Comparison of ENCODE assay signal across 28 cellular contexts in the genomic region with DNA sequence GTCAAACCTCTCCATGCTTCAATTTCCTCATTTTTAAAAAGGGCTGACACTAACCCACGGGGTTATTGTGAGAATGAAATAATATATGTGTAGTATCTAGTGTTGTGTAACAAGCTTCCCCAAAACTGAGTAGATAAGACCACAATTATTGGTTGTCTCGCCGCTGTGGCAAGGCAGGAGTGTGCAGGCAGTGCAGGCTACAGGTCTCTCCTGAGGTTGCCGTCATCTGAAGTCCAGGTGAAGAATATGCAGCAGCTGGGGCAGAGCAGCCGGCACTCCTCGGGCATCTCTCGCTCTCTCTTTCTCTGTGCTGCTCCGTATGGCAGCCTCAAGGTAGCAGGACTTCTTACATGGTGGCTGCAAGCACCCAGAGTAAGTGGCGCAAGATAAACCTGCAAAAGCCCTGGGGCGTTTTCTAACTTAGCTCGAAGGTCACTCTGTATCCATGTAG. TPM values are rescaled to one million over a fixed set of nuclear protein-coding genes. Genes with fewer than 3 reads are reported as not detected.
A peak's percentile ranks its signal among the peaks of the same experiment; 100 is the strongest.
DNase-seq lines count a peak whose midpoint lies in the region; ATAC-seq, FAIRE-seq and TF ChIP-seq lines count a peak whose summit lies in the region.
"Had no signal": no experiment of that assay in that cellular context is flagged by ENCODE, and none has a peak within 500 bp of the region (broad histone marks: within the 10 kb centered on the region; RNA-seq: fewer than 3 reads in every experiment).

No MANE protein-coding gene starts in this region.

- H4K8ac ChIP-seq in H1 (ENCODE audit: extremely low read depth, insufficient read depth, low read length): no peak overlapping the region

- FAIRE-seq in H1 (lab: Jason Lieb, UNC): no peak
- FAIRE-seq: D721Med, GM19239, TTC549 had no signal

- no peak overlapping the region for H2BK15ac ChIP-seq in H1 (ENCODE audit: low read length)

- CTCF ChIA-PET in H1 (lab: Charles Lee; ENCODE audit: partially characterized antibody): interaction anchor here (0.9 to 1.6 kb wide), 5 partner anchors 12 to 165 kb away, joined by 3 to 6 read pairs (median 3); no protein-coding TSS in a partner anchor

- H3K18ac ChIP-seq in H1 (ENCODE audit: extremely low read depth, low read length): no peak overlapping the region

- H2BK20ac ChIP-seq in H1 (ENCODE audit: low read length): no peak overlapping the region

- H4K5ac ChIP-seq in H1 (ENCODE audit: insufficient read length, low read depth, low read length): no peak overlapping the region

- no peak overlapping the region for H3K14ac ChIP-seq in H1 (ENCODE audit: insufficient read length)

- H3K23ac ChIP-seq in H1 (ENCODE audit: insufficient read length): no peak overlapping the region

- H3K4me2 ChIP-seq in H1 (ENCODE audit: insufficient read depth in 1 of 2, low read depth in 2 of 2, low read length in 2 of 2): no peak overlapping the region
- H3K4me2 ChIP-seq: smooth muscle cell had no signal

- DNase-seq in Kasumi-1 (lab: John Stamatoyannopoulos, UW) (peak; percentile 28 to 53), OCI-M1 (lab: John Stamatoyannopoulos, UW) (peak; percentile 74), H1 (ENCODE audit: low read depth in 1 of 2, low spot score in 2 of 2) (no peak), stomach (no peak), testis (no peak)
- no peak for DNase-seq in stimulated activated CD4-positive, alpha-beta T cell treated with anti-CD3 and anti-CD28 coated beads, Interleukin-15, amount 100 ng/mL, for 24 hours
- DNase-seq: activated CD4-positive, alpha-beta T cell treated with anti-CD3 and anti-CD28 coated beads for 1 hour; activated gamma-delta T cell; activated naive CD8-positive, alpha-beta T cell treated with anti-CD3 and anti-CD28 coated beads, Interleukin-2, amount 50 U/mL, for 24 hours; activated T-cell treated with anti-CD3 and anti-CD28 coated beads, Interleukin-2, amount 50 U/mL, for 1 hour; heart right ventricle; KG1; mesendoderm; NCI-H1048; NCI-H1930; NCI-H2227 treated with DMSO at 0.1 percent for 48 hours; occipital lobe; retina had no signal

- H3K27ac ChIP-seq in H1 (ENCODE audit: low read depth, low read length): no peak overlapping the region
- no peak overlapping the region for H3K27ac ChIP-seq in stomach
- no peak overlapping the region for H3K27ac ChIP-seq in testis
- H3K27ac ChIP-seq: C4-2B, heart right ventricle, suprapubic skin, vagina had no signal

- no peak overlapping the region for H2AK5ac ChIP-seq in H1 (ENCODE audit: low read depth, low read length)

- H3K27me3 ChIP-seq in H1 (replicated peaks in 1 of 4; ENCODE audit: control insufficient read depth in 3 of 4, extremely low read depth in 1 of 4, insufficient read depth in 3 of 4, low read length in 3 of 4) (no peaks in the 10 kb centered on the region), stomach (no peaks in the 10 kb centered on the region), testis (no peaks in the 10 kb centered on the region)
- H3K27me3 ChIP-seq: heart right ventricle, suprapubic skin, vagina had no signal

- ATAC-seq in GM21423 (IDR thresholded peaks at IDR 0.05; ENCODE audit: unreplicated experiment): no peak
- ATAC-seq: activated naive CD8-positive, alpha-beta T cell treated with anti-CD3 and anti-CD28 coated beads, Interleukin-2, amount 50 U/mL, for 24 hours; heart right ventricle; Right ventricle myocardium inferior; stimulated activated memory B cell treated with anti-CD40 and anti-IgM and Interleukin-4, amounts not matched to agents 10 μg/mL and 1 μg/mL and 100 μg/mL, for 72 hours had no signal

- WGBS in H1 (ENCODE audit: extremely low coverage in 1 of 2, insufficient coverage in 1 of 2, insufficient read length in 1 of 2, insufficient replicate concordance in 2 of 2, low coverage in 1 of 2, low lambda C conversion rate in 2 of 2, missing lambda C conversion rate in 1 of 2), 2 experiments: 84% methylated on average over 11 of the region's 11 CpGs; no CpG with 5 or more reads in 1 of the 2 experiments
- 46 to 69% (median 61%) methylated on average over 11 of the region's 11 CpGs for WGBS in stomach, 5 donors
- 60 to 71% methylated on average over 11 of the region's 11 CpGs for WGBS in testis, 2 donors

- no peaks in the 10 kb centered on the region for H3K36me3 ChIP-seq in H1 (ENCODE audit: control insufficient read depth in 2 of 4, insufficient read depth in 4 of 4, low read length in 3 of 4)
- H3K36me3 ChIP-seq in stomach: no peaks in the 10 kb centered on the region
- H3K36me3 ChIP-seq in testis (ENCODE audit: low read depth, missing control alignments): no peaks in the 10 kb centered on the region
- H3K36me3 ChIP-seq: heart right ventricle, suprapubic skin, vagina had no signal

- no peak overlapping the region for H2BK120ac ChIP-seq in H1 (replicated peaks; ENCODE audit: low read depth, low read length)

- TF ChIP-seq CTCF in H1 (IDR thresholded peaks at IDR 0.05; ENCODE audit: control extremely low read depth in 1 of 3, insufficient read depth in 1 of 3, low read depth in 1 of 3, low read length in 3 of 3) (no peak), stomach (IDR thresholded peaks at IDR 0.05) (no peak), testis (IDR thresholded peaks at IDR 0.05) (no peak)

- H3K79me2 ChIP-seq in H1 (ENCODE audit: control insufficient read depth in 1 of 2, insufficient read depth in 2 of 2, low read length in 2 of 2): no peaks in the 10 kb centered on the region

- no peak overlapping the region for H3K9ac ChIP-seq in H1 (replicated peaks in 1 of 4; ENCODE audit: extremely low read depth in 1 of 4, low read depth in 3 of 4, low read length in 3 of 4)

- no peak overlapping the region for H3K4ac ChIP-seq in H1 (replicated peaks; ENCODE audit: insufficient read length, low read depth, low read length)

- H3K4me3 ChIP-seq in H1 (ENCODE audit: extremely low read depth in 1 of 4, insufficient read depth in 2 of 4, low read depth in 3 of 4, low read length in 4 of 4): no peak overlapping the region
- no peak overlapping the region for H3K4me3 ChIP-seq in stomach
- no peak overlapping the region for H3K4me3 ChIP-seq in testis
- H3K4me3 ChIP-seq: heart right ventricle, smooth muscle cell, suprapubic skin, vagina had no signal

- no peak overlapping the region for H2BK12ac ChIP-seq in H1 (ENCODE audit: low read depth, low read length)

- H4K20me1 ChIP-seq in H1 (replicated peaks in 1 of 2; ENCODE audit: control insufficient read depth in 1 of 2, insufficient read depth in 2 of 2, low read length in 2 of 2): no peaks in the 10 kb centered on the region

- TF ChIP-seq POLR2A in H1 (IDR thresholded peaks at IDR 0.05; ENCODE audit: control extremely low read depth in 1 of 2, low read depth in 2 of 2, low read length in 2 of 2) (no peak), stomach (IDR thresholded peaks at IDR 0.05) (no peak), testis (IDR thresholded peaks at IDR 0.05) (no peak)

- H3K79me1 ChIP-seq in H1 (ENCODE audit: low read depth, low read length): no peaks in the 10 kb centered on the region

- H2AFZ ChIP-seq in H1 (ENCODE audit: low read length): no peak overlapping the region

- no peaks in the 10 kb centered on the region for H3K9me3 ChIP-seq in H1 (ENCODE audit: insufficient read depth in 2 of 2, low read depth in 1 of 2, low read length in 1 of 2)
- H3K9me3 ChIP-seq in stomach: no peaks in the 10 kb centered on the region
- no peaks in the 10 kb centered on the region for H3K9me3 ChIP-seq in testis
- H3K9me3 ChIP-seq: heart right ventricle, suprapubic skin, vagina had no signal

- intact Hi-C loops in stomach (cut with DNase I; ENCODE audit: low total_unique reads) (no loop called here), testis (cut with DNase I; ENCODE audit: low total_unique reads) (no loop called here)

- H2BK5ac ChIP-seq in H1 (ENCODE audit: low read depth, low read length): no peak overlapping the region

- POLR2A ChIA-PET in H1 (lab: Charles Lee; ENCODE audit: partially characterized antibody): no interaction called here

- H4K91ac ChIP-seq in H1 (replicated peaks; ENCODE audit: insufficient read length, low read length): peak overlapping the region; percentile 66

- no peak overlapping the region for H3K56ac ChIP-seq in H1 (replicated peaks; ENCODE audit: insufficient read length, low read depth, low read length)

- TF ChIP-seq EP300 in H1 (IDR thresholded peaks at IDR 0.05; ENCODE audit: borderline replicate concordance in 1 of 2, low read depth in 2 of 2, low read length in 2 of 2) (no peak), stomach (IDR thresholded peaks at IDR 0.05) (no peak)

- TF ChIP-seq RAD21 in H1 (IDR thresholded peaks at IDR 0.05 in 1 of 2, conservative IDR thresholded peaks at IDR 0.05 in 1 of 2; ENCODE audit: low read depth in 2 of 2, low read length in 2 of 2): no peak

- H3K23me2 ChIP-seq in H1 (ENCODE audit: low read depth, low read length): no peaks in the 10 kb centered on the region

- no peaks in the 10 kb centered on the region for H3K4me1 ChIP-seq in H1 (replicated peaks in 1 of 4; ENCODE audit: control insufficient read depth in 3 of 4, insufficient read depth in 4 of 4, low read length in 3 of 4)
- peaks cover 0 to 7% (median 2%) of the 10 kb centered on the region in 4 donors for H3K4me1 ChIP-seq in stomach
- no peaks in the 10 kb centered on the region for H3K4me1 ChIP-seq in testis
- H3K4me1 ChIP-seq: suprapubic skin, vagina had no signal

TF ChIP-seq in H1, 55 proteins besides CTCF, POLR2A, EP300 and RAD21 (continues in another document):
- no peak for TF ChIP-seq ZNF274 (IDR thresholded peaks at IDR 0.05; ENCODE audit: borderline replicate concordance, extremely low read depth, low read length)
- no peak for TF ChIP-seq POU5F1 (IDR thresholded peaks at IDR 0.05; ENCODE audit: low read depth, low read length)
- TF ChIP-seq MAFK (IDR thresholded peaks at IDR 0.05; ENCODE audit: low read depth, low read length): no peak
- no peak for TF ChIP-seq SIRT6 (IDR thresholded peaks at IDR 0.05; ENCODE audit: low read length)
- no peak for TF ChIP-seq SUZ12 (IDR thresholded peaks at IDR 0.05; ENCODE audit: low read length)
- TF ChIP-seq SP2 (IDR thresholded peaks at IDR 0.05; ENCODE audit: low read length): no peak
- no peak for TF ChIP-seq NRF1 (IDR thresholded peaks at IDR 0.05; ENCODE audit: low read depth, low read length)
- no peak for TF ChIP-seq SP1 (IDR thresholded peaks at IDR 0.05; ENCODE audit: low read depth, low read length)

RNA-seq across cellular contexts. Expression of a gene that starts 31.0 kb away (rescaled TPM):
- 8.6 and 8.7 TPM in 2 replicates for total RNA-seq in H1 (2021; fragmentation: NEBNext Ultra II Directional; extraction: Animal tissue kit (Norgen Biotek cat#: 25700))
- polyA plus RNA-seq in H1 (2011; rRNA removed): 4.2 and 4.5 TPM in 2 replicates
- 5.9 TPM for polyA plus RNA-seq in H1 (2011; cell fraction: cytosol; rRNA removed)
- polyA plus RNA-seq in H1 (2011; cell fraction: nucleus; rRNA removed): 2.9 TPM
- polyA plus RNA-seq in H1 (2012, experiment 1 of 2): 3.8 to 5.6 TPM (median 4.3 TPM) in 4 replicates
- polyA plus RNA-seq in H1 (2012, experiment 2 of 2): 1.3 TPM
- polyA plus RNA-seq in H1 (2013, experiment 1 of 2): 3.8 TPM
- polyA plus RNA-seq in H1 (2013, experiment 2 of 2): 3.5 TPM
- 8.0 and 9.5 TPM in 2 replicates for polyA minus RNA-seq in H1 (2011; rRNA and poly(A)+ RNA removed)
- polyA minus RNA-seq in H1 (2011; cell fraction: cytosol; rRNA and poly(A)+ RNA removed): 8.4 TPM
- 5.8 TPM for polyA minus RNA-seq in H1 (2011; cell fraction: nucleus; rRNA and poly(A)+ RNA removed)
- total RNA-seq in stomach: 10 to 100 TPM in 2 of 5 donors, 1 to 10 TPM in 2, not detected in 1; 1.2 to 19.6 (median 9.5) TPM
- 1 to 10 TPM; 2.7 to 4.1 (median 3.2) TPM for polyA plus RNA-seq in stomach
- 10 to 100 TPM; 10.9 to 12.1 TPM for total RNA-seq in testis
- 8.8 TPM for polyA plus RNA-seq in testis (ENCODE audit: insufficient read depth, low read depth, low replicate concordance)

Comparison
In these comparisons a context has a peak if more than half of its experiments do, and no peak if none do; other contexts are left out.
1. DNase-seq: peak in Kasumi-1 (2 of 2) and OCI-M1 (single experiment); none in H1 (0 of 2), stimulated activated CD4-positive, alpha-beta T cell treated with anti-CD3 and anti-CD28 coated beads, Interleukin-15, amount 100 ng/mL, for 24 hours (single experiment), stomach (single experiment) and testis (single experiment).